Comparison of ENCODE assay signal across 1 cellular context in the genomic region with DNA sequence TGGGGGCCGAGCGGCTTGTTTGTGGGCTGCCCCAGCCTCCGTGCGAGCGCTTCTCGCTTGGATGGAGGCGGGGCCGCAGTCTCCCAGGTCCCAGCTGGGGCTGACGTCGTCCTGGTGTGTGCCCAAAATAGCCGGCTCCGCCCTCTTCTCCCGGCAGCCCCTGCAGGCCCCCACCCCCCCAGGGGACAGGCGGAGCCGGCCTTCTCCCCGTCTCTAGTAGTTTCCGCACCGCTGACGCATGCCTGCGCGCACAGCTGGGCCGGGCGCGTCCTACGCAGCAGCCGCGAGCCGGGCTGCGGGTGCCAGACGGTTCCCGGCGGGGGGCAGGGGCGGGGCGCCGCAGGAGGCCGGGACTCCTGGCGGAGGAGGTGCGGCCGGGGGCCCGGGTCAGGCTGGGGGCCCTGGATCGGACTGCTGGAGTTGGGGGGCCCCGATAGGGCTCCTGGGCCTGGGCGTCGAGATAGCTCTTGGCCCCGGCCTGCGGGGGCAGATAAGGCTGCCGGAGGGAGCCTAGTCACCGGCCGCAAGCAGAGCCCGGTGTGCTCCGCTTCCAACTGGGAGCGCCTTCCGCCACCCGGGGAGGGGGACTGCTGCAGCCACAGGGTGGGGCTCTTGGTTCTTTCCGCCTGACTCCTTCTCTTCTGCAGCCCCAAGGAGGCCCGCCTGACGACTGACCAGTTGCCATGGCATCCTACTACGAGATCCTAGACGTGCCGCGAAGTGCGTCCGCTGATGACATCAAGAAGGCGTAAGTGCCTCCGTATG.
TF ChIP-seq lines count a peak whose summit lies in the region.

A gene (plus strand): TSS at position 216 of the 765 bp plus-strand sequence. CDS start 468 bp downstream, at position 684.

TF ChIP-seq in K562, 482 proteins besides CTCF, POLR2A, EP300 and RAD21 (continued from another document and continues in another):
- TF ChIP-seq, protein P1, sequence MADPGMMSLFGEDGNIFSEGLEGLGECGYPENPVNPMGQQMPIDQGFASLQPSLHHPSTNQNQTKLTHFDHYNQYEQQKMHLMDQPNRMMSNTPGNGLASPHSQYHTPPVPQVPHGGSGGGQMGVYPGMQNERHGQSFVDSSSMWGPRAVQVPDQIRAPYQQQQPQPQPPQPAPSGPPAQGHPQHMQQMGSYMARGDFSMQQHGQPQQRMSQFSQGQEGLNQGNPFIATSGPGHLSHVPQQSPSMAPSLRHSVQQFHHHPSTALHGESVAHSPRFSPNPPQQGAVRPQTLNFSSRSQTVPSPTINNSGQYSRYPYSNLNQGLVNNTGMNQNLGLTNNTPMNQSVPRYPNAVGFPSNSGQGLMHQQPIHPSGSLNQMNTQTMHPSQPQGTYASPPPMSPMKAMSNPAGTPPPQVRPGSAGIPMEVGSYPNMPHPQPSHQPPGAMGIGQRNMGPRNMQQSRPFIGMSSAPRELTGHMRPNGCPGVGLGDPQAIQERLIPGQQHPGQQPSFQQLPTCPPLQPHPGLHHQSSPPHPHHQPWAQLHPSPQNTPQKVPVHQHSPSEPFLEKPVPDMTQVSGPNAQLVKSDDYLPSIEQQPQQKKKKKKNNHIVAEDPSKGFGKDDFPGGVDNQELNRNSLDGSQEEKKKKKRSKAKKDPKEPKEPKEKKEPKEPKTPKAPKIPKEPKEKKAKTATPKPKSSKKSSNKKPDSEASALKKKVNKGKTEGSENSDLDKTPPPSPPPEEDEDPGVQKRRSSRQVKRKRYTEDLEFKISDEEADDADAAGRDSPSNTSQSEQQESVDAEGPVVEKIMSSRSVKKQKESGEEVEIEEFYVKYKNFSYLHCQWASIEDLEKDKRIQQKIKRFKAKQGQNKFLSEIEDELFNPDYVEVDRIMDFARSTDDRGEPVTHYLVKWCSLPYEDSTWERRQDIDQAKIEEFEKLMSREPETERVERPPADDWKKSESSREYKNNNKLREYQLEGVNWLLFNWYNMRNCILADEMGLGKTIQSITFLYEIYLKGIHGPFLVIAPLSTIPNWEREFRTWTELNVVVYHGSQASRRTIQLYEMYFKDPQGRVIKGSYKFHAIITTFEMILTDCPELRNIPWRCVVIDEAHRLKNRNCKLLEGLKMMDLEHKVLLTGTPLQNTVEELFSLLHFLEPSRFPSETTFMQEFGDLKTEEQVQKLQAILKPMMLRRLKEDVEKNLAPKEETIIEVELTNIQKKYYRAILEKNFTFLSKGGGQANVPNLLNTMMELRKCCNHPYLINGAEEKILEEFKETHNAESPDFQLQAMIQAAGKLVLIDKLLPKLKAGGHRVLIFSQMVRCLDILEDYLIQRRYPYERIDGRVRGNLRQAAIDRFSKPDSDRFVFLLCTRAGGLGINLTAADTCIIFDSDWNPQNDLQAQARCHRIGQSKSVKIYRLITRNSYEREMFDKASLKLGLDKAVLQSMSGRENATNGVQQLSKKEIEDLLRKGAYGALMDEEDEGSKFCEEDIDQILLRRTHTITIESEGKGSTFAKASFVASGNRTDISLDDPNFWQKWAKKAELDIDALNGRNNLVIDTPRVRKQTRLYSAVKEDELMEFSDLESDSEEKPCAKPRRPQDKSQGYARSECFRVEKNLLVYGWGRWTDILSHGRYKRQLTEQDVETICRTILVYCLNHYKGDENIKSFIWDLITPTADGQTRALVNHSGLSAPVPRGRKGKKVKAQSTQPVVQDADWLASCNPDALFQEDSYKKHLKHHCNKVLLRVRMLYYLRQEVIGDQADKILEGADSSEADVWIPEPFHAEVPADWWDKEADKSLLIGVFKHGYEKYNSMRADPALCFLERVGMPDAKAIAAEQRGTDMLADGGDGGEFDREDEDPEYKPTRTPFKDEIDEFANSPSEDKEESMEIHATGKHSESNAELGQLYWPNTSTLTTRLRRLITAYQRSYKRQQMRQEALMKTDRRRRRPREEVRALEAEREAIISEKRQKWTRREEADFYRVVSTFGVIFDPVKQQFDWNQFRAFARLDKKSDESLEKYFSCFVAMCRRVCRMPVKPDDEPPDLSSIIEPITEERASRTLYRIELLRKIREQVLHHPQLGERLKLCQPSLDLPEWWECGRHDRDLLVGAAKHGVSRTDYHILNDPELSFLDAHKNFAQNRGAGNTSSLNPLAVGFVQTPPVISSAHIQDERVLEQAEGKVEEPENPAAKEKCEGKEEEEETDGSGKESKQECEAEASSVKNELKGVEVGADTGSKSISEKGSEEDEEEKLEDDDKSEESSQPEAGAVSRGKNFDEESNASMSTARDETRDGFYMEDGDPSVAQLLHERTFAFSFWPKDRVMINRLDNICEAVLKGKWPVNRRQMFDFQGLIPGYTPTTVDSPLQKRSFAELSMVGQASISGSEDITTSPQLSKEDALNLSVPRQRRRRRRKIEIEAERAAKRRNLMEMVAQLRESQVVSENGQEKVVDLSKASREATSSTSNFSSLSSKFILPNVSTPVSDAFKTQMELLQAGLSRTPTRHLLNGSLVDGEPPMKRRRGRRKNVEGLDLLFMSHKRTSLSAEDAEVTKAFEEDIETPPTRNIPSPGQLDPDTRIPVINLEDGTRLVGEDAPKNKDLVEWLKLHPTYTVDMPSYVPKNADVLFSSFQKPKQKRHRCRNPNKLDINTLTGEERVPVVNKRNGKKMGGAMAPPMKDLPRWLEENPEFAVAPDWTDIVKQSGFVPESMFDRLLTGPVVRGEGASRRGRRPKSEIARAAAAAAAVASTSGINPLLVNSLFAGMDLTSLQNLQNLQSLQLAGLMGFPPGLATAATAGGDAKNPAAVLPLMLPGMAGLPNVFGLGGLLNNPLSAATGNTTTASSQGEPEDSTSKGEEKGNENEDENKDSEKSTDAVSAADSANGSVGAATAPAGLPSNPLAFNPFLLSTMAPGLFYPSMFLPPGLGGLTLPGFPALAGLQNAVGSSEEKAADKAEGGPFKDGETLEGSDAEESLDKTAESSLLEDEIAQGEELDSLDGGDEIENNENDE (IDR thresholded peaks at IDR 0.05; ENCODE audit: low read depth, low read length), result no peak
- TF ChIP-seq, protein P2, sequence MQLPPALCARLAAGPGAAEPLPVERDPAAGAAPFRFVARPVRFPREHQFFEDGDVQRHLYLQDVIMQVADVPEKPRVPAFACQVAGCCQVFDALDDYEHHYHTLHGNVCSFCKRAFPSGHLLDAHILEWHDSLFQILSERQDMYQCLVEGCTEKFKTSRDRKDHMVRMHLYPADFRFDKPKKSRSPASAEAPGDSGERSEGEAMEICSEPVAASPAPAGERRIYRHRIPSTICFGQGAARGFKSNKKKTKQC (CRISPR knock-in tag; IDR thresholded peaks at IDR 0.05), result 0 out of 2 replicates have a peak, but pooled peaks have one; percentile 23
- TF ChIP-seq ZNF668 (CRISPR knock-in tag; IDR thresholded peaks at IDR 0.05) (peak; percentile 17; the same call in 1 of the 2 replicates), SMAD3 (CRISPR knock-in tag; conservative IDR thresholded peaks at IDR 0.05) (peak; percentile 88), ZNF76 (CRISPR knock-in tag; IDR thresholded peaks at IDR 0.05; ENCODE audit: borderline replicate concordance) (peak; percentile 79; the same call in 1 of the 2 replicates), STAG1 (CRISPR knock-in tag; IDR thresholded peaks at IDR 0.05; ENCODE audit: borderline replicate concordance) (no peak), MAZ (CRISPR knock-in tag; conservative IDR thresholded peaks at IDR 0.05 in 1 of 2, IDR thresholded peaks at IDR 0.05 in 1 of 2) (peak; percentile 89 to 98), CREM (IDR thresholded peaks at IDR 0.05; ENCODE audit: low read depth) (peak; percentile 98), ERF (CRISPR knock-in tag; IDR thresholded peaks at IDR 0.05) (peak; percentile 92), RFX1 (IDR thresholded peaks at IDR 0.05) (peak; percentile 96), ZZZ3 (IDR thresholded peaks at IDR 0.05) (no peak), ZNF584 (CRISPR knock-in tag; IDR thresholded peaks at IDR 0.05; ENCODE audit: low read depth) (peak; percentile 98), MAFG (tag; conservative IDR thresholded peaks at IDR 0.05) (peak; percentile 65), CEBPG (CRISPR knock-in tag; IDR thresholded peaks at IDR 0.05) (no peak), CEBPG (tag; conservative IDR thresholded peaks at IDR 0.05 in 1 of 2, IDR thresholded peaks at IDR 0.05 in 1 of 2) (no peak), NFE2 (IDR thresholded peaks at IDR 0.05; ENCODE audit: low read depth) (peak; percentile 86), PCBP1 (IDR thresholded peaks at IDR 0.05; ENCODE audit: low read depth, low read length, poor library complexity, severe bottlenecking) (peak; percentile 100), PPARD (CRISPR knock-in tag; IDR thresholded peaks at IDR 0.05) (no peak), MCM7 (IDR thresholded peaks at IDR 0.05) (no peak), ZNF79 (CRISPR knock-in tag; IDR thresholded peaks at IDR 0.05; ENCODE audit: low read depth) (0 out of 2 replicates have a peak, but pooled peaks have one; percentile 5), CCNT2 (IDR thresholded peaks at IDR 0.05; ENCODE audit: borderline replicate concordance, extremely low read depth, insufficient read length, low read depth, low read length) (peak; percentile 100), ATF7 (IDR thresholded peaks at IDR 0.05) (peak; percentile 97)
- TF ChIP-seq, protein P3, sequence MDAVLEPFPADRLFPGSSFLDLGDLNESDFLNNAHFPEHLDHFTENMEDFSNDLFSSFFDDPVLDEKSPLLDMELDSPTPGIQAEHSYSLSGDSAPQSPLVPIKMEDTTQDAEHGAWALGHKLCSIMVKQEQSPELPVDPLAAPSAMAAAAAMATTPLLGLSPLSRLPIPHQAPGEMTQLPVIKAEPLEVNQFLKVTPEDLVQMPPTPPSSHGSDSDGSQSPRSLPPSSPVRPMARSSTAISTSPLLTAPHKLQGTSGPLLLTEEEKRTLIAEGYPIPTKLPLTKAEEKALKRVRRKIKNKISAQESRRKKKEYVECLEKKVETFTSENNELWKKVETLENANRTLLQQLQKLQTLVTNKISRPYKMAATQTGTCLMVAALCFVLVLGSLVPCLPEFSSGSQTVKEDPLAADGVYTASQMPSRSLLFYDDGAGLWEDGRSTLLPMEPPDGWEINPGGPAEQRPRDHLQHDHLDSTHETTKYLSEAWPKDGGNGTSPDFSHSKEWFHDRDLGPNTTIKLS (IDR thresholded peaks at IDR 0.05; ENCODE audit: borderline replicate concordance, low read depth), result peak; percentile 32; the same call in 1 of the 2 replicates
- TF ChIP-seq, protein P4, sequence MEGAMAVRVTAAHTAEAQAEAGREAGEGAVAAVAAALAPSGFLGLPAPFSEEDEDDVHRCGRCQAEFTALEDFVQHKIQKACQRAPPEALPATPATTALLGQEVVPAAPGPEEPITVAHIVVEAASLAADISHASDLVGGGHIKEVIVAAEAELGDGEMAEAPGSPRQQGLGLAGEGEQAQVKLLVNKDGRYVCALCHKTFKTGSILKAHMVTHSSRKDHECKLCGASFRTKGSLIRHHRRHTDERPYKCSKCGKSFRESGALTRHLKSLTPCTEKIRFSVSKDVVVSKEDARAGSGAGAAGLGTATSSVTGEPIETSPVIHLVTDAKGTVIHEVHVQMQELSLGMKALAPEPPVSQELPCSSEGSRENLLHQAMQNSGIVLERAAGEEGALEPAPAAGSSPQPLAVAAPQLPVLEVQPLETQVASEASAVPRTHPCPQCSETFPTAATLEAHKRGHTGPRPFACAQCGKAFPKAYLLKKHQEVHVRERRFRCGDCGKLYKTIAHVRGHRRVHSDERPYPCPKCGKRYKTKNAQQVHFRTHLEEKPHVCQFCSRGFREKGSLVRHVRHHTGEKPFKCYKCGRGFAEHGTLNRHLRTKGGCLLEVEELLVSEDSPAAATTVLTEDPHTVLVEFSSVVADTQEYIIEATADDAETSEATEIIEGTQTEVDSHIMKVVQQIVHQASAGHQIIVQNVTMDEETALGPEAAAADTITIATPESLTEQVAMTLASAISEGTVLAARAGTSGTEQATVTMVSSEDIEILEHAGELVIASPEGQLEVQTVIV (CRISPR knock-in tag; IDR thresholded peaks at IDR 0.05; ENCODE audit: borderline replicate concordance), result peak; percentile 78; the same call in 1 of the 2 replicates
- TF ChIP-seq, protein P5, sequence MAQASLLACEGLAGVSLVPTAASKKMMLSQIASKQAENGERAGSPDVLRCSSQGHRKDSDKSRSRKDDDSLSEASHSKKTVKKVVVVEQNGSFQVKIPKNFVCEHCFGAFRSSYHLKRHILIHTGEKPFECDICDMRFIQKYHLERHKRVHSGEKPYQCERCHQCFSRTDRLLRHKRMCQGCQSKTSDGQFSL (CRISPR knock-in tag; IDR thresholded peaks at IDR 0.05), result peak; percentile 87
- TF ChIP-seq, protein P5 (tag; IDR thresholded peaks at IDR 0.05), result peak in 1 of 2 experiments; percentile 79; a peak in 1 of 4 replicates
- TF ChIP-seq, protein P6, sequence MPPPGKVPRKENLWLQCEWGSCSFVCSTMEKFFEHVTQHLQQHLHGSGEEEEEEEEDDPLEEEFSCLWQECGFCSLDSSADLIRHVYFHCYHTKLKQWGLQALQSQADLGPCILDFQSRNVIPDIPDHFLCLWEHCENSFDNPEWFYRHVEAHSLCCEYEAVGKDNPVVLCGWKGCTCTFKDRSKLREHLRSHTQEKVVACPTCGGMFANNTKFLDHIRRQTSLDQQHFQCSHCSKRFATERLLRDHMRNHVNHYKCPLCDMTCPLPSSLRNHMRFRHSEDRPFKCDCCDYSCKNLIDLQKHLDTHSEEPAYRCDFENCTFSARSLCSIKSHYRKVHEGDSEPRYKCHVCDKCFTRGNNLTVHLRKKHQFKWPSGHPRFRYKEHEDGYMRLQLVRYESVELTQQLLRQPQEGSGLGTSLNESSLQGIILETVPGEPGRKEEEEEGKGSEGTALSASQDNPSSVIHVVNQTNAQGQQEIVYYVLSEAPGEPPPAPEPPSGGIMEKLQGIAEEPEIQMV (tag; conservative IDR thresholded peaks at IDR 0.05; ENCODE audit: low read depth), result peak; percentile 32; the same call in 1 of the 2 replicates
- TF ChIP-seq, protein P7, sequence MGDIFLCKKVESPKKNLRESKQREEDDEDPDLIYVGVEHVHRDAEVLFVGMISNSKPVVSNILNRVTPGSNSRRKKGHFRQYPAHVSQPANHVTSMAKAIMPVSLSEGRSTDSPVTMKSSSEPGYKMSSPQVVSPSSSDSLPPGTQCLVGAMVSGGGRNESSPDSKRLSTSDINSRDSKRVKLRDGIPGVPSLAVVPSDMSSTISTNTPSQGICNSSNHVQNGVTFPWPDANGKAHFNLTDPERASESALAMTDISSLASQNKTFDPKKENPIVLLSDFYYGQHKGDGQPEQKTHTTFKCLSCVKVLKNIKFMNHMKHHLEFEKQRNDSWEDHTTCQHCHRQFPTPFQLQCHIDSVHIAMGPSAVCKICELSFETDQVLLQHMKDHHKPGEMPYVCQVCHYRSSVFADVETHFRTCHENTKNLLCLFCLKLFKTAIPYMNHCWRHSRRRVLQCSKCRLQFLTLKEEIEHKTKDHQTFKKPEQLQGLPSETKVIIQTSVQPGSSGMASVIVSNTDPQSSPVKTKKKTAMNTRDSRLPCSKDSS (IDR thresholded peaks at IDR 0.05; ENCODE audit: low read depth, partially characterized antibody), result no peak
